Comparison of ENCODE assay signal across 8 cellular contexts in the genomic region with DNA sequence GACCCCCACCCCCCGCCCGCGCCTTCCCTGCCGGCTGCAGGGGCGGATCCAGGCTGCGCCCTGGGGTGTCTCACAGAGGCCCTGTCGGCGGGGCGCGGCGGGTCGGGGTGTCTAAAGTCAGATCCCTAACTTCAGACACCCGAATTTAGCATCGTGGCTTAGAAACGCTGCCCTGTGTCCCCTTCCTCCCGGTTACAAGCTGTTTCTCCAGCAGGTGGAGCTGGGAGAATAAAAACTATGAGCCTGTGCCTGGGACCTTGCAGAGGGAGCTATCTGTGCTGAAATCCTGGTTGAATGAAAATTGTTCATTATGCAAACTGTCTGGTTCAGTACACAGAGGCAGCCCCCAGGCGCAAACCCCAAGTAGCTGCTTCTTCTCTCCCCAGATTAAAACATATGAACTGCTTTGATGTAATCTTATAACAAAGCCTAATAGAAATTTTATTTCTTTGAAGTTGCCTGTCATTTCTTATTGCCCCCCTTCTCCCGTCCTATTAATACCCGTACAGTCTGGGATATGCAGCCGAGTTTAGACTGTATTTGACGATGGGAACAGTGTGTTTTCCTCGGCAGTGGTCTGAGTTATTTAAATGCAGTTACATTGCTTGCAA.
A peak's percentile ranks its signal among the peaks of the same experiment; 100 is the strongest.
DNase-seq lines count a peak whose midpoint lies in the region; ATAC-seq and TF ChIP-seq lines count a peak whose summit lies in the region.

No MANE protein-coding gene starts in this region.

- TF ChIP-seq CTCF in AG10803 (conservative IDR thresholded peaks at IDR 0.05; ENCODE audit: low read length), result peak; percentile 80
- peak; percentile 36 for TF ChIP-seq CTCF in endothelial cell (IDR thresholded peaks at IDR 0.05; ENCODE audit: unreplicated experiment)

- CTCF ChIA-PET in activated CD4-positive, alpha-beta T cell treated with anti-CD3 and anti-CD28 coated beads, Interleukin-2, amount 10 ng/mL, durations not matched to agents 7 days and 5 days (lab: Charles Lee), result interaction anchor here (0.6 to 1.1 kb wide), 6 partner anchors 14 to 146 kb away, joined by 3 to 6 read pairs (median 3); a partner anchor contains a TSS

- H3K9me3 ChIP-seq in mesodermal cell (ENCODE audit: control insufficient read depth, low read length), result no peaks in the 10 kb centered on the region

- H3K4me3 ChIP-seq in AG10803 (ENCODE audit: low read length) (peak overlapping the region; percentile 42), mesodermal cell (ENCODE audit: extremely low read depth, insufficient read depth, low read length, poor library complexity, severe bottlenecking) (peak overlapping the region; percentile 31)

- WGBS in mesodermal cell (ENCODE audit: insufficient coverage in 2 of 2), 2 experiments, result 0 to 3% methylated on average over 7 to 12 of the region's 22 CpGs

- peaks cover 63% of the 10 kb centered on the region for H3K27me3 Mint-ChIP-seq in activated CD4-positive, alpha-beta T cell treated with anti-CD3 and anti-CD28 coated beads, Interleukin-2, amount 10 ng/mL, durations not matched to agents 7 days and 5 days
- peaks cover 14% of the 10 kb centered on the region for H3K27me3 Mint-ChIP-seq in endothelial cell (ENCODE audit: unreplicated experiment)
- H3K27me3 Mint-ChIP-seq in stimulated activated naive CD8-positive, alpha-beta T cell treated with anti-CD3 and anti-CD28 coated beads, Interleukin-15, amount 100 ng/mL, for 72 hours, result peaks cover 87% of the 10 kb centered on the region

- peaks cover 12% of the 10 kb centered on the region for H3K4me1 ChIP-seq in mesodermal cell (ENCODE audit: control insufficient read depth, insufficient read depth, low read length, poor library complexity, severe bottlenecking)

- H3K4me1 Mint-ChIP-seq in activated CD4-positive, alpha-beta T cell treated with anti-CD3 and anti-CD28 coated beads, Interleukin-2, amount 10 ng/mL, durations not matched to agents 7 days and 5 days, result peaks cover 5% of the 10 kb centered on the region
- H3K4me1 Mint-ChIP-seq in endothelial cell (ENCODE audit: unreplicated experiment), result peaks cover 2% of the 10 kb centered on the region
- H3K4me1 Mint-ChIP-seq in stimulated activated naive CD8-positive, alpha-beta T cell treated with anti-CD3 and anti-CD28 coated beads, Interleukin-15, amount 100 ng/mL, for 72 hours, result peaks cover 24% of the 10 kb centered on the region

- peak; percentile 75 for DNase-seq in AG10803 (ENCODE audit: low read depth)
- DNase-seq in H4 (ENCODE audit: low spot score), result peak; percentile 57
- peak; percentile 74 for DNase-seq in NCI-H2227 (lab: John Stamatoyannopoulos, UW; ENCODE audit: unreplicated experiment)
- peak; percentile 60 for DNase-seq in activated CD4-positive, alpha-beta T cell treated with anti-CD3 and anti-CD28 coated beads, Interleukin-2, amount 10 ng/mL, durations not matched to agents 7 days and 5 days
- DNase-seq in endothelial cell (ENCODE audit: low spot score), result peak; percentile 65
- DNase-seq in stimulated activated naive CD8-positive, alpha-beta T cell treated with anti-CD3 and anti-CD28 coated beads, Interleukin-15, amount 100 ng/mL, for 72 hours, result peak; percentile 27 to 49

- no peaks in the 10 kb centered on the region for H3K9me3 Mint-ChIP-seq in activated CD4-positive, alpha-beta T cell treated with anti-CD3 and anti-CD28 coated beads, Interleukin-2, amount 10 ng/mL, durations not matched to agents 7 days and 5 days
- no peaks in the 10 kb centered on the region for H3K9me3 Mint-ChIP-seq in endothelial cell (ENCODE audit: unreplicated experiment)
- H3K9me3 Mint-ChIP-seq in stimulated activated naive CD8-positive, alpha-beta T cell treated with anti-CD3 and anti-CD28 coated beads, Interleukin-15, amount 100 ng/mL, for 72 hours, result no peaks in the 10 kb centered on the region

- POLR2A ChIA-PET in activated CD4-positive, alpha-beta T cell treated with anti-CD3 and anti-CD28 coated beads, Interleukin-2, amount 10 ng/mL, durations not matched to agents 7 days and 5 days (lab: Charles Lee), result no interaction called here

- no peak overlapping the region for H3K27ac ChIP-seq in mesodermal cell (ENCODE audit: low read depth, low read length, severe bottlenecking)

- no peak overlapping the region for H3K4me3 Mint-ChIP-seq in activated CD4-positive, alpha-beta T cell treated with anti-CD3 and anti-CD28 coated beads, Interleukin-2, amount 10 ng/mL, durations not matched to agents 7 days and 5 days
- peak overlapping the region; percentile 79 for H3K4me3 Mint-ChIP-seq in endothelial cell (ENCODE audit: unreplicated experiment)
- peak overlapping the region; percentile 50 to 72 for H3K4me3 Mint-ChIP-seq in stimulated activated naive CD8-positive, alpha-beta T cell treated with anti-CD3 and anti-CD28 coated beads, Interleukin-15, amount 100 ng/mL, for 72 hours

- ATAC-seq in stimulated activated naive CD8-positive, alpha-beta T cell treated with anti-CD3 and anti-CD28 coated beads, Interleukin-15, amount 100 ng/mL, for 72 hours, result peak; percentile 90
- no peak for ATAC-seq in GM18858 (IDR thresholded peaks at IDR 0.05; ENCODE audit: unreplicated experiment)

- H3K36me3 Mint-ChIP-seq in activated CD4-positive, alpha-beta T cell treated with anti-CD3 and anti-CD28 coated beads, Interleukin-2, amount 10 ng/mL, durations not matched to agents 7 days and 5 days (ENCODE audit: low read depth), result no peaks in the 10 kb centered on the region
- H3K36me3 Mint-ChIP-seq in endothelial cell (ENCODE audit: low read depth, unreplicated experiment), result no peaks in the 10 kb centered on the region

- H3K27ac Mint-ChIP-seq in activated CD4-positive, alpha-beta T cell treated with anti-CD3 and anti-CD28 coated beads, Interleukin-2, amount 10 ng/mL, durations not matched to agents 7 days and 5 days, result no peak overlapping the region
- H3K27ac Mint-ChIP-seq in endothelial cell (ENCODE audit: unreplicated experiment), result no peak overlapping the region
- H3K27ac Mint-ChIP-seq in stimulated activated naive CD8-positive, alpha-beta T cell treated with anti-CD3 and anti-CD28 coated beads, Interleukin-15, amount 100 ng/mL, for 72 hours, result no peak overlapping the region

- no peaks in the 10 kb centered on the region for H3K36me3 ChIP-seq in mesodermal cell (ENCODE audit: control insufficient read depth, insufficient read depth, low read length)
